8 cellular contexts compared by ENCODE assay signal in the genomic region with DNA sequence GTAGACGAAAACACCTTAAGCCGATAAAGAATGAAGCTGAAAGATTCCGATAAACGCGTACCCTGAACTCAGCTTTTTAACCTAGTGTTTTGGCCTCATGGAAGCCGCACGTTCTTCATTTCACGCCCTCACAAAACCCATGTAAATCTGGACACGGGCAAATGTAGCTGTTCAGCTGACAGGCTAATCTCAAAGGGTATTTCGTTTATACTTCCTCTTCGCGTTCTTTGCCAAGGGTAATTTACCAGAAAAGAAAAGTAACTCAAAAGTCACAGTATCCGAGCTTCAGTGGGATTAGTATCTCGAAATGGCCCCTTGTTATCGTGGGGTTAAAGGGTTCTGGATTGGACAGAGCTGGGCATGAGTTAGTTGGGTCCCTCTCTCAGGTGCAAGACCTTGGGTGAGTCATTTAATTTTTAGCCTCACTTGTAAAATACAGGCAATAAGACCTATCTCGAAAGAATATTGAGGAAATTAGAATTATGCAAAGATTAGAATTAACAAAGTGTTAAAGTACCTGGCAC. TPM values are rescaled to one million over a fixed set of nuclear protein-coding genes. Genes with fewer than 3 reads are reported as not detected.
A peak's percentile ranks its signal among the peaks of the same experiment; 100 is the strongest.
DNase-seq lines count a peak whose midpoint lies in the region; ATAC-seq lines count a peak whose summit lies in the region.

No MANE protein-coding gene starts in this region.

- peak overlapping the region; percentile 75 for H3K4me3 ChIP-seq in Jurkat, Clone E6-1 (ENCODE audit: low read length)

- H3K36me3 Mint-ChIP-seq in activated T-cell treated with anti-CD3 and anti-CD28 coated beads, Interleukin-2, amount 50 U/mL, for 4 hours (ENCODE audit: insufficient read depth): peaks cover 4% of the 10 kb centered on the region
- no peaks in the 10 kb centered on the region for H3K36me3 Mint-ChIP-seq in natural killer cell treated with Interleukin-12 subunit alpha and Interleukin-12 subunit beta and Interleukin-15 and Interleukin-18, amount 100 ng/mL, for 72 hours

- H3K27me3 Mint-ChIP-seq in activated T-cell treated with anti-CD3 and anti-CD28 coated beads, Interleukin-2, amount 50 U/mL, for 4 hours (ENCODE audit: low read depth): no peaks in the 10 kb centered on the region
- H3K27me3 Mint-ChIP-seq in natural killer cell treated with Interleukin-12 subunit alpha and Interleukin-12 subunit beta and Interleukin-15 and Interleukin-18, amount 100 ng/mL, for 72 hours: peaks cover 7% of the 10 kb centered on the region in 2 donors

- ATAC-seq in activated T-cell treated with anti-CD3 and anti-CD28 coated beads, Interleukin-2, amount 50 U/mL, for 4 hours: no peak
- no peak for ATAC-seq in natural killer cell treated with Interleukin-12 subunit alpha and Interleukin-12 subunit beta and Interleukin-15 and Interleukin-18, amount 100 ng/mL, for 72 hours

- no peaks in the 10 kb centered on the region for H3K9me3 Mint-ChIP-seq in activated T-cell treated with anti-CD3 and anti-CD28 coated beads, Interleukin-2, amount 50 U/mL, for 4 hours
- H3K9me3 Mint-ChIP-seq in natural killer cell treated with Interleukin-12 subunit alpha and Interleukin-12 subunit beta and Interleukin-15 and Interleukin-18, amount 100 ng/mL, for 72 hours: no peaks in the 10 kb centered on the region

- H3K27ac Mint-ChIP-seq in natural killer cell treated with Interleukin-12 subunit alpha and Interleukin-12 subunit beta and Interleukin-15 and Interleukin-18, amount 100 ng/mL, for 72 hours: peak overlapping the region; percentile 96 to 98

- peak overlapping the region; percentile 99 for H3K27ac ChIP-seq in cingulate gyrus (ENCODE audit: low read depth, low read length)

- H3K4me1 Mint-ChIP-seq in activated T-cell treated with anti-CD3 and anti-CD28 coated beads, Interleukin-2, amount 50 U/mL, for 4 hours (ENCODE audit: low read depth): peaks cover 36% of the 10 kb centered on the region
- H3K4me1 Mint-ChIP-seq in natural killer cell treated with Interleukin-12 subunit alpha and Interleukin-12 subunit beta and Interleukin-15 and Interleukin-18, amount 100 ng/mL, for 72 hours (ENCODE audit: low read depth in 2 of 2): peaks cover 43 to 50% of the 10 kb centered on the region in 2 donors

- DNase-seq in activated T-cell treated with anti-CD3 and anti-CD28 coated beads, Interleukin-2, amount 50 U/mL, for 4 hours: no peak
- DNase-seq in activated T-cell treated with anti-CD3 and anti-CD28 coated beads, Interleukin-2, amount 50 U/mL, for 48 hours: no peak
- no peak for DNase-seq in Jurkat, Clone E6-1 (ENCODE audit: low read depth, low spot score)
- no peak for DNase-seq in natural killer cell treated with Interleukin-12 subunit alpha and Interleukin-12 subunit beta and Interleukin-15 and Interleukin-18, amount 100 ng/mL, for 72 hours (ENCODE audit: low spot score)
- no peak for DNase-seq in midbrain (lab: John Stamatoyannopoulos, UW)
- DNase-seq in NCI-H2227 treated with DMSO at 0.1 percent for 48 hours (lab: John Stamatoyannopoulos, UW): no peak
- DNase-seq in NCI-H1436 (lab: John Stamatoyannopoulos, UW): no peak

- H3K4me3 Mint-ChIP-seq in activated T-cell treated with anti-CD3 and anti-CD28 coated beads, Interleukin-2, amount 50 U/mL, for 4 hours: peak overlapping the region; percentile 97
- peak overlapping the region; percentile 93 for H3K4me3 Mint-ChIP-seq in natural killer cell treated with Interleukin-12 subunit alpha and Interleukin-12 subunit beta and Interleukin-15 and Interleukin-18, amount 100 ng/mL, for 72 hours

RNA-seq across cellular contexts. Expression of gene CALM2, which starts 0.8 kb away (rescaled TPM):
- total RNA-seq in activated T-cell treated with anti-CD3 and anti-CD28 coated beads, Interleukin-2, amount 50 U/mL, for 4 hours: 100 to 1,000 TPM; 403 to 441 (median 424) TPM
- 477 TPM for polyA plus RNA-seq in Jurkat, Clone E6-1 (2012; ENCODE audit: insufficient read depth, insufficient read length)
- total RNA-seq in natural killer cell treated with Interleukin-12 subunit alpha and Interleukin-12 subunit beta and Interleukin-15 and Interleukin-18, amount 100 ng/mL, for 72 hours: 100 to 1,000 TPM; 226 to 330 TPM

RNA-seq across cellular contexts. Expression of gene STPG4, which starts 22.0 kb away (rescaled TPM):
- not detected for total RNA-seq in activated T-cell treated with anti-CD3 and anti-CD28 coated beads, Interleukin-2, amount 50 U/mL, for 4 hours
- polyA plus RNA-seq in Jurkat, Clone E6-1 (2012; ENCODE audit: insufficient read depth, insufficient read length): not detected
- total RNA-seq in natural killer cell treated with Interleukin-12 subunit alpha and Interleukin-12 subunit beta and Interleukin-15 and Interleukin-18, amount 100 ng/mL, for 72 hours: under 1 TPM in 1 of 2 donors, not detected in 1; 0.29 TPM
